In genomic region chr12:75480469-75480949, GRCh38 we compare ENCODE assay signal across 7 cellular contexts. TPM values are rescaled to one million over a fixed set of nuclear protein-coding genes. Genes with fewer than 3 reads are reported as not detected.
DNase-seq lines count a peak whose midpoint lies in the region; ATAC-seq and TF ChIP-seq lines count a peak whose summit lies in the region.

Gene GLIPR1 (plus strand): TSS chr12:75480755. CDS start chr12:75480881, 126 bp downstream.

- peak within 1 kb of the TSS; percentile 97 for H3K4me3 Mint-ChIP-seq in activated T-helper 17 cell treated with anti-CD3 and anti-CD28 coated beads, Interleukin-2, amount 50 U/mL, for 72 hours

- peak within 1 kb of the TSS; percentile 99 for H3K27ac Mint-ChIP-seq in activated T-helper 17 cell treated with anti-CD3 and anti-CD28 coated beads, Interleukin-2, amount 50 U/mL, for 72 hours

- WGBS in testis, 2 donors, result 31 to 45% methylated on average over 8 of the region's 8 CpGs

- H3K27me3 Mint-ChIP-seq in activated T-helper 17 cell treated with anti-CD3 and anti-CD28 coated beads, Interleukin-2, amount 50 U/mL, for 72 hours, result no peaks in the 10 kb centered on the region

- H3K4me3 ChIP-seq in fibroblast of the aortic adventitia (ENCODE audit: low read depth, low read length) (peak within 1 kb of the TSS; percentile 80), testis (peak within 1 kb of the TSS; percentile 40 to 44)

- DNase-seq in RPMI8226, result peak; percentile 60
- peak; percentile 98 for DNase-seq in fibroblast of the aortic adventitia (ENCODE audit: low read depth)
- DNase-seq in omental fat pad (ENCODE audit: low spot score), result peak; percentile 44
- peak; percentile 73 for DNase-seq in testis

- H3K36me3 Mint-ChIP-seq in activated T-helper 17 cell treated with anti-CD3 and anti-CD28 coated beads, Interleukin-2, amount 50 U/mL, for 72 hours (ENCODE audit: low read depth), result peaks cover 59% of the 10 kb centered on the region

- intact Hi-C loops in testis (cut with DNase I; ENCODE audit: low total_unique reads), result no loop called here

- H3K36me3 ChIP-seq in testis (ENCODE audit: low read depth, missing control alignments), result no peaks in the 10 kb centered on the region

- ATAC-seq in GM18907 (IDR thresholded peaks at IDR 0.05; ENCODE audit: unreplicated experiment) (peak; percentile 94), HG03135 (IDR thresholded peaks at IDR 0.05; ENCODE audit: unreplicated experiment) (peak; percentile 90), omental fat pad (ENCODE audit: low FRiP score) (peak; percentile 95)
- ATAC-seq in activated T-helper 17 cell treated with anti-CD3 and anti-CD28 coated beads, Interleukin-2, amount 50 U/mL, for 72 hours (replicated peaks), result peak; percentile 78

- TF ChIP-seq CTCF in fibroblast of the aortic adventitia (IDR thresholded peaks at IDR 0.05; ENCODE audit: insufficient read depth, low read length) (no peak), omental fat pad (IDR thresholded peaks at IDR 0.05) (no peak), testis (IDR thresholded peaks at IDR 0.05) (no peak)

- no peaks in the 10 kb centered on the region for H3K27me3 ChIP-seq in testis

- peaks cover 45% of the 10 kb centered on the region for H3K4me1 Mint-ChIP-seq in activated T-helper 17 cell treated with anti-CD3 and anti-CD28 coated beads, Interleukin-2, amount 50 U/mL, for 72 hours

- H3K9me3 Mint-ChIP-seq in activated T-helper 17 cell treated with anti-CD3 and anti-CD28 coated beads, Interleukin-2, amount 50 U/mL, for 72 hours, result no peaks in the 10 kb centered on the region

- H3K27ac ChIP-seq in testis, result peak within 1 kb of the TSS in 1 of 2 donors; percentile 71

- H3K9me3 ChIP-seq in testis, result no peaks in the 10 kb centered on the region

- H3K4me1 ChIP-seq in testis, result no peaks in the 10 kb centered on the region

- TF ChIP-seq POLR2A in testis (IDR thresholded peaks at IDR 0.05), result no peak

RNA-seq across cellular contexts. Expression of gene GLIPR1, which starts in this region (rescaled TPM):
- 10 to 100 TPM; 45.9 to 50.2 TPM for total RNA-seq in activated T-helper 17 cell treated with anti-CD3 and anti-CD28 coated beads, Interleukin-2, amount 50 U/mL, for 72 hours
- total RNA-seq in fibroblast of the aortic adventitia (ENCODE audit: low replicate concordance) (5.2 and 167 TPM in 2 replicates), omental fat pad (10 to 100 TPM; 25.0 to 39.3 (median 32.8) TPM), testis (1 to 10 TPM; 3.5 to 4.3 TPM)
- 11.8 TPM for polyA plus RNA-seq in testis (ENCODE audit: insufficient read depth, low read depth, low replicate concordance)

Comparison
In these comparisons a context has a peak if more than half of its experiments do, and no peak if none do; other contexts are left out.
1. DNase-seq: peak in every context shown above with its lines; median percentile 98 in fibroblast of the aortic adventitia; 73 in testis; 60 in RPMI8226; 44 in omental fat pad.